15 cellular contexts compared by ENCODE assay signal in genomic region chr3:146165370-146165769, GRCh38. TPM values are rescaled to one million over a fixed set of nuclear protein-coding genes. Genes with fewer than 3 reads are reported as not detected.
DNase-seq lines count a peak whose midpoint lies in the region; ATAC-seq, FAIRE-seq and TF ChIP-seq lines count a peak whose summit lies in the region.
"Had no signal": no experiment of that assay in that cellular context is flagged by ENCODE, and none has a peak within 500 bp of the region (broad histone marks: within the 10 kb centered on the region; RNA-seq: fewer than 3 reads in every experiment).

No MANE protein-coding gene starts in this region.

- H3K27me3 ChIP-seq in BJ (ENCODE audit: control insufficient read depth, insufficient read depth, low read length) = no peaks in the 10 kb centered on the region
- H3K27me3 ChIP-seq in osteoblast (ENCODE audit: insufficient read depth, low read length) = no peaks in the 10 kb centered on the region

- no peaks in the 10 kb centered on the region for H3K9me3 ChIP-seq in osteoblast (ENCODE audit: low read depth, low read length)

- DNase-seq in BJ (ENCODE audit: low read depth) (peak; percentile 38), RCC 7860 (ENCODE audit: low spot score) (peak; percentile 73), epithelial cell of prostate (ENCODE audit: low read depth, low spot score) (no peak), osteoblast (ENCODE audit: insufficient read length, low spot score, missing footprints) (peak; percentile 44), SK-N-DZ (ENCODE audit: low spot score) (no peak)
- DNase-seq in stimulated activated CD4-positive, alpha-beta T cell treated with anti-CD3 and anti-CD28 coated beads, Interleukin-2, amount 100 ng/mL, for 48 hours = no peak
- DNase-seq: activated CD4-positive, alpha-beta T cell treated with anti-CD3 and anti-CD28 coated beads, Interleukin-2, amount 10 ng/mL, durations not matched to agents 24 days and 14 days; kidney; NCI-H2107; NK-92 treated with Interleukin-12 subunit alpha and Interleukin-12 subunit beta, amount 100 ng/mL, for 24 hours; stimulated activated CD4-positive, alpha-beta T cell treated with anti-CD3 and anti-CD28 coated beads, Interleukin-15, amount 100 ng/mL, for 24 hours had no signal

- peaks cover 23% of the 10 kb centered on the region for H3K79me2 ChIP-seq in osteoblast (ENCODE audit: insufficient read depth, low read length)

- CTCF ChIA-PET in BJ (lab: Yijun Ruan, JAX) = interaction anchor here (1.0 to 1.9 kb wide), 2 partner anchors 12 to 26 kb away, joined by 4 to 5 read pairs; no protein-coding TSS in a partner anchor

- peaks cover 61% of the 10 kb centered on the region for H3K4me1 ChIP-seq in osteoblast (ENCODE audit: insufficient read depth, low read length)

- POLR2A ChIA-PET in BJ (lab: Charles Lee) = no interaction called here

- H3K4me3 ChIP-seq in BJ (ENCODE audit: low read depth, low read length) (no peak overlapping the region), osteoblast (ENCODE audit: insufficient read depth, low read length) (peak overlapping the region; percentile 31)

- H3K36me3 ChIP-seq in BJ (ENCODE audit: control insufficient read depth, insufficient read depth, low read length) = no peaks in the 10 kb centered on the region
- H3K36me3 ChIP-seq in osteoblast (ENCODE audit: insufficient read depth, low read length) = no peaks in the 10 kb centered on the region

- ATAC-seq in HG02852 (IDR thresholded peaks at IDR 0.05; ENCODE audit: unreplicated experiment) (no peak), GM19324 (IDR thresholded peaks at IDR 0.05; ENCODE audit: low FRiP score, unreplicated experiment) (no peak)
- ATAC-seq: activated T-helper 17 cell treated with anti-CD3 and anti-CD28 coated beads, Interleukin-2, amount 50 U/mL, for 72 hours had no signal

- TF ChIP-seq CTCF in BJ (IDR thresholded peaks at IDR 0.05; ENCODE audit: insufficient read depth, low read depth, low read length) (no peak), osteoblast (IDR thresholded peaks at IDR 0.05; ENCODE audit: extremely low read depth, low read depth, low read length) (no peak)

- H3K27ac ChIP-seq in epithelial cell of prostate = peak overlapping the region; percentile 76
- H3K27ac ChIP-seq in osteoblast (ENCODE audit: low read depth, low read length) = peak overlapping the region; percentile 96
- H3K27ac ChIP-seq: C4-2B had no signal

- peak overlapping the region; percentile 91 for H3K4me2 ChIP-seq in osteoblast (ENCODE audit: insufficient read depth, low read length)

- H4K20me1 ChIP-seq in osteoblast (ENCODE audit: insufficient read depth, low read length) = no peaks in the 10 kb centered on the region

- H2AFZ ChIP-seq in osteoblast (ENCODE audit: low read length) = no peak overlapping the region

- FAIRE-seq in RCC 7860 (lab: Jason Lieb, UNC) = peak; percentile 72
- FAIRE-seq: kidney had no signal

RNA-seq across cellular contexts. Expression of gene PLOD2, which starts 4.4 kb away (rescaled TPM):
- 33.2 and 85.8 TPM in 2 replicates for polyA plus RNA-seq in BJ (2011; rRNA removed)
- 28.8 and 32.4 TPM in 2 replicates for polyA minus RNA-seq in BJ (2011; rRNA and poly(A)+ RNA removed)
- 282 and 345 TPM in 2 replicates for total RNA-seq in osteoblast
- polyA plus RNA-seq in SK-N-DZ (2014; cell fraction: cytosol; rRNA removed) = 17.1 and 19.6 TPM in 2 replicates
- 35.8 and 50.0 TPM in 2 replicates for polyA plus RNA-seq in SK-N-DZ (2014; cell fraction: nucleus; rRNA removed)

Comparison
In these comparisons a context has a peak if more than half of its experiments do, and no peak if none do; other contexts are left out.
1. DNase-seq: peak in BJ (single experiment), RCC 7860 (single experiment) and osteoblast (single experiment); none in epithelial cell of prostate (single experiment), stimulated activated CD4-positive, alpha-beta T cell treated with anti-CD3 and anti-CD28 coated beads, Interleukin-2, amount 100 ng/mL, for 48 hours (0 of 2) and SK-N-DZ (single experiment).